Comparison of ENCODE assay signal across 1 cellular context in the genomic region with DNA sequence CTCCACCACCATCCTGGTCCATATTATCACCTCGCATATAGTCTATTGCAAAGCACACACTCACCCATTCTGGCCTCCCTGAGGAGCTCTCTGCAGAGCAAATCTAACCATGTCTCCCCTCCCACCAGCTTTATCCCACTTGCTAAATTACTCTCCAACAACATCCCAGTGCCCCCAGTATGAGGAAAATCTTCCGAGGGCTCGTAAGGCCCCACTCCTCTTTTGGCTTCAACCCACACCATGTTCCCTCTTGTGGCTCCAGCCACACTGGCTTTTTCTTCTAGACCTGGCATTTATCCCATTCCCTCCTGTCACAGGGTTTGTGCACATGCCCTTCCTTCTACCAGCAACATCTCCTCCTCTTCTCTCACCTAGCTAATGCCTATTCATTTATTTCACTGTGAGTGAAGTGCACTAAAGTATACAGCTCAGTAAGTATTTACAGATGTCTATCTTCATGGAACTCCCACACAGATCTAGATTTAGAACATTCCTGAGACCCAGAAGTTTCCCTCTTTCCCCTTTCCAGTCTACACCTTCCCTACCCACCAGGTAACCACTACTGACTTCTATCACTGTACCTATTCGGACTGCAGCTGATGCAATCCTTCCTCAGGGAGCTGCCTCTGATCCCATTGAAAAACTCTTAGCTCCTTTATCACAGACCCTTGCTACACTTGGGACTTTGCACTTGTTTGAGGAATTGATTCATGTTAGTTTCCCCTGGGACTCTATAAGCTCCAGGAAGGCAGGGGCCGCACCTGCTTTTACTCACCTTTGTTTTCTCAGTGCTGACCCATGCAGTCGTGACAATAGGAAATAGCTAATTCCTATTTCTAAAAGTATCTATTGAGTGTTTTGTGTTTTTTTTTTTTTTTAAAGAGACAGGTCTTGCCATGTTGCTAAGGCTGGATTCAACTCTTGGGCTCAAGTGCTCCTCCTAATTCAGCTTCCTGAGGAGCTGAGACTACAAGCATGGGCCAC.
TF ChIP-seq lines count a peak whose summit lies in the region.

No MANE protein-coding gene starts in this region.

TF ChIP-seq in HepG2, 621 proteins besides CTCF, POLR2A, EP300 and RAD21 (continued from another document and continues in another):
- TF ChIP-seq SP1 (IDR thresholded peaks at IDR 0.05) (no peak), SP1 (CRISPR knock-in tag; IDR thresholded peaks at IDR 0.05) (no peak), BORCS8-MEF2B (CRISPR knock-in tag; IDR thresholded peaks at IDR 0.05) (no peak), MAZ (IDR thresholded peaks at IDR 0.05; ENCODE audit: borderline replicate concordance, low read depth, low read length) (no peak), MAZ (CRISPR knock-in tag; IDR thresholded peaks at IDR 0.05; ENCODE audit: low read depth) (peak; percentile 76), KMT2B (CRISPR knock-in tag; IDR thresholded peaks at IDR 0.05) (no peak; the same call in 1 of the 2 replicates), SALL2 (CRISPR knock-in tag; IDR thresholded peaks at IDR 0.05) (no peak), ZSCAN25 (CRISPR knock-in tag; IDR thresholded peaks at IDR 0.05) (no peak; the same call in 1 of the 2 replicates), SSRP1 (CRISPR knock-in tag; IDR thresholded peaks at IDR 0.05) (no peak), MIXL1 (CRISPR knock-in tag; IDR thresholded peaks at IDR 0.05) (no peak; the same call in 1 of the 2 replicates), SRSF9 (IDR thresholded peaks at IDR 0.05; ENCODE audit: borderline replicate concordance, insufficient read depth, low read depth, low read length, poor library complexity, severe bottlenecking) (no peak), SKI (IDR thresholded peaks at IDR 0.05; ENCODE audit: partially characterized antibody) (no peak), RBM39 (IDR thresholded peaks at IDR 0.05; ENCODE audit: low read depth, low read length, poor library complexity, severe bottlenecking) (no peak), SP4 (CRISPR knock-in tag; IDR thresholded peaks at IDR 0.05) (0 out of 2 replicates have a peak, but pooled peaks have one; percentile 0), U2AF2 (IDR thresholded peaks at IDR 0.05; ENCODE audit: low read depth, low read length) (no peak), NR3C1 (CRISPR knock-in tag; IDR thresholded peaks at IDR 0.05) (no peak), GTF3A (CRISPR knock-in tag; conservative IDR thresholded peaks at IDR 0.05) (no peak; the same call in 1 of the 2 replicates), ZMYM4 (CRISPR knock-in tag; IDR thresholded peaks at IDR 0.05) (peak; percentile 84), HMG20B (CRISPR knock-in tag; conservative IDR thresholded peaks at IDR 0.05) (peak; percentile 67), ZC3H13 (CRISPR knock-in tag; IDR thresholded peaks at IDR 0.05) (no peak), HNRNPLL (IDR thresholded peaks at IDR 0.05; ENCODE audit: low read depth, low read length, poor library complexity, severe bottlenecking) (no peak), ZFP41 (CRISPR knock-in tag; IDR thresholded peaks at IDR 0.05; ENCODE audit: borderline replicate concordance) (no peak), ZBTB42 (CRISPR knock-in tag; IDR thresholded peaks at IDR 0.05) (no peak; the same call in 1 of the 2 replicates), SRF (IDR thresholded peaks at IDR 0.05; ENCODE audit: low read depth, low read length) (no peak), ZNF644 (CRISPR knock-in tag; IDR thresholded peaks at IDR 0.05; ENCODE audit: low read depth) (peak; percentile 53; the same call in 1 of the 2 replicates), KDM1A (CRISPR knock-in tag; IDR thresholded peaks at IDR 0.05) (no peak), ZNF331 (CRISPR knock-in tag; IDR thresholded peaks at IDR 0.05) (peak; percentile 78; the same call in 1 of the 2 replicates), GTF2F1 (IDR thresholded peaks at IDR 0.05; ENCODE audit: low read length) (no peak), ZNF7 (CRISPR knock-in tag; IDR thresholded peaks at IDR 0.05) (no peak), ZNF674 (CRISPR knock-in tag; IDR thresholded peaks at IDR 0.05; ENCODE audit: low read depth) (no peak), ZNF230 (CRISPR knock-in tag; IDR thresholded peaks at IDR 0.05) (0 out of 2 replicates have a peak, but pooled peaks have one; percentile 39), CEBPG (CRISPR knock-in tag; IDR thresholded peaks at IDR 0.05) (peak; percentile 100), LCORL (IDR thresholded peaks at IDR 0.05) (0 out of 2 replicates have a peak, but pooled peaks have one; percentile 24), LCORL (CRISPR knock-in tag; IDR thresholded peaks at IDR 0.05) (peak; percentile 97)
- TF ChIP-seq, protein P1, sequence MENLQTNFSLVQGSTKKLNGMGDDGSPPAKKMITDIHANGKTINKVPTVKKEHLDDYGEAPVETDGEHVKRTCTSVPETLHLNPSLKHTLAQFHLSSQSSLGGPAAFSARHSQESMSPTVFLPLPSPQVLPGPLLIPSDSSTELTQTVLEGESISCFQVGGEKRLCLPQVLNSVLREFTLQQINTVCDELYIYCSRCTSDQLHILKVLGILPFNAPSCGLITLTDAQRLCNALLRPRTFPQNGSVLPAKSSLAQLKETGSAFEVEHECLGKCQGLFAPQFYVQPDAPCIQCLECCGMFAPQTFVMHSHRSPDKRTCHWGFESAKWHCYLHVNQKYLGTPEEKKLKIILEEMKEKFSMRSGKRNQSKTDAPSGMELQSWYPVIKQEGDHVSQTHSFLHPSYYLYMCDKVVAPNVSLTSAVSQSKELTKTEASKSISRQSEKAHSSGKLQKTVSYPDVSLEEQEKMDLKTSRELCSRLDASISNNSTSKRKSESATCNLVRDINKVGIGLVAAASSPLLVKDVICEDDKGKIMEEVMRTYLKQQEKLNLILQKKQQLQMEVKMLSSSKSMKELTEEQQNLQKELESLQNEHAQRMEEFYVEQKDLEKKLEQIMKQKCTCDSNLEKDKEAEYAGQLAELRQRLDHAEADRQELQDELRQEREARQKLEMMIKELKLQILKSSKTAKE (CRISPR knock-in tag; IDR thresholded peaks at IDR 0.05; ENCODE audit: borderline replicate concordance) = peak; percentile 48; the same call in 1 of the 2 replicates
- TF ChIP-seq, protein P2, sequence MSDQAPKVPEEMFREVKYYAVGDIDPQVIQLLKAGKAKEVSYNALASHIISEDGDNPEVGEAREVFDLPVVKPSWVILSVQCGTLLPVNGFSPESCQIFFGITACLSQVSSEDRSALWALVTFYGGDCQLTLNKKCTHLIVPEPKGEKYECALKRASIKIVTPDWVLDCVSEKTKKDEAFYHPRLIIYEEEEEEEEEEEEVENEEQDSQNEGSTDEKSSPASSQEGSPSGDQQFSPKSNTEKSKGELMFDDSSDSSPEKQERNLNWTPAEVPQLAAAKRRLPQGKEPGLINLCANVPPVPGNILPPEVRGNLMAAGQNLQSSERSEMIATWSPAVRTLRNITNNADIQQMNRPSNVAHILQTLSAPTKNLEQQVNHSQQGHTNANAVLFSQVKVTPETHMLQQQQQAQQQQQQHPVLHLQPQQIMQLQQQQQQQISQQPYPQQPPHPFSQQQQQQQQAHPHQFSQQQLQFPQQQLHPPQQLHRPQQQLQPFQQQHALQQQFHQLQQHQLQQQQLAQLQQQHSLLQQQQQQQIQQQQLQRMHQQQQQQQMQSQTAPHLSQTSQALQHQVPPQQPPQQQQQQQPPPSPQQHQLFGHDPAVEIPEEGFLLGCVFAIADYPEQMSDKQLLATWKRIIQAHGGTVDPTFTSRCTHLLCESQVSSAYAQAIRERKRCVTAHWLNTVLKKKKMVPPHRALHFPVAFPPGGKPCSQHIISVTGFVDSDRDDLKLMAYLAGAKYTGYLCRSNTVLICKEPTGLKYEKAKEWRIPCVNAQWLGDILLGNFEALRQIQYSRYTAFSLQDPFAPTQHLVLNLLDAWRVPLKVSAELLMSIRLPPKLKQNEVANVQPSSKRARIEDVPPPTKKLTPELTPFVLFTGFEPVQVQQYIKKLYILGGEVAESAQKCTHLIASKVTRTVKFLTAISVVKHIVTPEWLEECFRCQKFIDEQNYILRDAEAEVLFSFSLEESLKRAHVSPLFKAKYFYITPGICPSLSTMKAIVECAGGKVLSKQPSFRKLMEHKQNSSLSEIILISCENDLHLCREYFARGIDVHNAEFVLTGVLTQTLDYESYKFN (CRISPR knock-in tag; conservative IDR thresholded peaks at IDR 0.05) = peak; percentile 97
- TF ChIP-seq, protein P3, sequence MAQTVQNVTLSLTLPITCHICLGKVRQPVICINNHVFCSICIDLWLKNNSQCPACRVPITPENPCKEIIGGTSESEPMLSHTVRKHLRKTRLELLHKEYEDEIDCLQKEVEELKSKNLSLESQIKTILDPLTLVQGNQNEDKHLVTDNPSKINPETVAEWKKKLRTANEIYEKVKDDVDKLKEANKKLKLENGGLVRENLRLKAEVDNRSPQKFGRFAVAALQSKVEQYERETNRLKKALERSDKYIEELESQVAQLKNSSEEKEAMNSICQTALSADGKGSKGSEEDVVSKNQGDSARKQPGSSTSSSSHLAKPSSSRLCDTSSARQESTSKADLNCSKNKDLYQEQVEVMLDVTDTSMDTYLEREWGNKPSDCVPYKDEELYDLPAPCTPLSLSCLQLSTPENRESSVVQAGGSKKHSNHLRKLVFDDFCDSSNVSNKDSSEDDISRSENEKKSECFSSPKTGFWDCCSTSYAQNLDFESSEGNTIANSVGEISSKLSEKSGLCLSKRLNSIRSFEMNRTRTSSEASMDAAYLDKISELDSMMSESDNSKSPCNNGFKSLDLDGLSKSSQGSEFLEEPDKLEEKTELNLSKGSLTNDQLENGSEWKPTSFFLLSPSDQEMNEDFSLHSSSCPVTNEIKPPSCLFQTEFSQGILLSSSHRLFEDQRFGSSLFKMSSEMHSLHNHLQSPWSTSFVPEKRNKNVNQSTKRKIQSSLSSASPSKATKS (CRISPR knock-in tag; IDR thresholded peaks at IDR 0.05) = peak; percentile 87; the same call in 1 of the 2 replicates
- TF ChIP-seq, protein P4, sequence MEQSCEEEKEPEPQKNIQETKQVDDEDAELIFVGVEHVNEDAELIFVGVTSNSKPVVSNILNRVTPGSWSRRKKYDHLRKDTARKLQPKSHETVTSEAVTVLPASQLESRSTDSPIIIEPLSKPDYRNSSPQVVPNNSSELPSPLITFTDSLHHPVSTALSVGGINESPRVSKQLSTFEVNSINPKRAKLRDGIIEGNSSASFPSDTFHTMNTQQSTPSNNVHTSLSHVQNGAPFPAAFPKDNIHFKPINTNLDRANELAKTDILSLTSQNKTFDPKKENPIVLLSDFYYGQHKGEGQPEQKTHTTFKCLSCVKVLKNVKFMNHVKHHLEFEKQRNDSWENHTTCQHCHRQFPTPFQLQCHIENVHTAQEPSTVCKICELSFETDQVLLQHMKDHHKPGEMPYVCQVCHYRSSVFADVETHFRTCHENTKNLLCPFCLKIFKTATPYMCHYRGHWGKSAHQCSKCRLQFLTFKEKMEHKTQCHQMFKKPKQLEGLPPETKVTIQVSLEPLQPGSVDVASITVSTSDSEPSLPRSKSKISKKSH (CRISPR knock-in tag; IDR thresholded peaks at IDR 0.05; ENCODE audit: borderline replicate concordance) = no peak
- TF ChIP-seq, protein P5, sequence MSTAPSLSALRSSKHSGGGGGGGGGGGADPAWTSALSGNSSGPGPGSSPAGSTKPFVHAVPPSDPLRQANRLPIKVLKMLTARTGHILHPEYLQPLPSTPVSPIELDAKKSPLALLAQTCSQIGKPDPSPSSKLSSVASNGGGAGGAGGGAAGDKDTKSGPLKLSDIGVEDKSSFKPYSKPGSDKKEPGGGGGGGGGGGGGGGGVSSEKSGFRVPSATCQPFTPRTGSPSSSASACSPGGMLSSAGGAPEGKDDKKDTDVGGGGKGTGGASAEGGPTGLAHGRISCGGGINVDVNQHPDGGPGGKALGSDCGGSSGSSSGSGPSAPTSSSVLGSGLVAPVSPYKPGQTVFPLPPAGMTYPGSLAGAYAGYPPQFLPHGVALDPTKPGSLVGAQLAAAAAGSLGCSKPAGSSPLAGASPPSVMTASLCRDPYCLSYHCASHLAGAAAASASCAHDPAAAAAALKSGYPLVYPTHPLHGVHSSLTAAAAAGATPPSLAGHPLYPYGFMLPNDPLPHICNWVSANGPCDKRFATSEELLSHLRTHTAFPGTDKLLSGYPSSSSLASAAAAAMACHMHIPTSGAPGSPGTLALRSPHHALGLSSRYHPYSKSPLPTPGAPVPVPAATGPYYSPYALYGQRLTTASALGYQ (CRISPR knock-in tag; IDR thresholded peaks at IDR 0.05) = 0 out of 2 replicates have a peak, but pooled peaks have one; percentile 34
- TF ChIP-seq, protein P6, sequence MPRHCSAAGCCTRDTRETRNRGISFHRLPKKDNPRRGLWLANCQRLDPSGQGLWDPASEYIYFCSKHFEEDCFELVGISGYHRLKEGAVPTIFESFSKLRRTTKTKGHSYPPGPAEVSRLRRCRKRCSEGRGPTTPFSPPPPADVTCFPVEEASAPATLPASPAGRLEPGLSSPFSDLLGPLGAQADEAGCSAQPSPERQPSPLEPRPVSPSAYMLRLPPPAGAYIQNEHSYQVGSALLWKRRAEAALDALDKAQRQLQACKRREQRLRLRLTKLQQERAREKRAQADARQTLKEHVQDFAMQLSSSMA (CRISPR knock-in tag; IDR thresholded peaks at IDR 0.05) = peak; percentile 20; the same call in 1 of the 2 replicates
- TF ChIP-seq, protein P7, sequence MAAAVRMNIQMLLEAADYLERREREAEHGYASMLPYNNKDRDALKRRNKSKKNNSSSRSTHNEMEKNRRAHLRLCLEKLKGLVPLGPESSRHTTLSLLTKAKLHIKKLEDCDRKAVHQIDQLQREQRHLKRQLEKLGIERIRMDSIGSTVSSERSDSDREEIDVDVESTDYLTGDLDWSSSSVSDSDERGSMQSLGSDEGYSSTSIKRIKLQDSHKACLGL (CRISPR knock-in tag; IDR thresholded peaks at IDR 0.05) = no peak
- TF ChIP-seq, protein P8, sequence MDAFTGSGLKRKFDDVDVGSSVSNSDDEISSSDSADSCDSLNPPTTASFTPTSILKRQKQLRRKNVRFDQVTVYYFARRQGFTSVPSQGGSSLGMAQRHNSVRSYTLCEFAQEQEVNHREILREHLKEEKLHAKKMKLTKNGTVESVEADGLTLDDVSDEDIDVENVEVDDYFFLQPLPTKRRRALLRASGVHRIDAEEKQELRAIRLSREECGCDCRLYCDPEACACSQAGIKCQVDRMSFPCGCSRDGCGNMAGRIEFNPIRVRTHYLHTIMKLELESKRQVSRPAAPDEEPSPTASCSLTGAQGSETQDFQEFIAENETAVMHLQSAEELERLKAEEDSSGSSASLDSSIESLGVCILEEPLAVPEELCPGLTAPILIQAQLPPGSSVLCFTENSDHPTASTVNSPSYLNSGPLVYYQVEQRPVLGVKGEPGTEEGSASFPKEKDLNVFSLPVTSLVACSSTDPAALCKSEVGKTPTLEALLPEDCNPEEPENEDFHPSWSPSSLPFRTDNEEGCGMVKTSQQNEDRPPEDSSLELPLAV (CRISPR knock-in tag; conservative IDR thresholded peaks at IDR 0.05; ENCODE audit: low read depth) = no peak
